In genomic region chr7:99459087-99459486, GRCh38 we compare ENCODE assay signal across 1 cellular context.
TF ChIP-seq lines count a peak whose summit lies in the region.

No MANE protein-coding gene starts in this region.

TF ChIP-seq in GM12878, 131 proteins besides CTCF, POLR2A, EP300 and RAD21:
- TF ChIP-seq HSF1 (IDR thresholded peaks at IDR 0.05; ENCODE audit: low read depth, low read length) (no peak), SREBF1 (IDR thresholded peaks at IDR 0.05; ENCODE audit: low read length) (no peak), CHD1 (IDR thresholded peaks at IDR 0.05; ENCODE audit: low read depth, low read length) (no peak), CEBPZ (IDR thresholded peaks at IDR 0.05; ENCODE audit: low read depth, low read length) (no peak), SRF (IDR thresholded peaks at IDR 0.05; ENCODE audit: low read depth in 2 of 2, low read length in 2 of 2) (no peak), CREM (IDR thresholded peaks at IDR 0.05; ENCODE audit: low read depth) (no peak), CREB1 (IDR thresholded peaks at IDR 0.05; ENCODE audit: low read depth) (no peak), LARP7 (IDR thresholded peaks at IDR 0.05) (no peak), EGR1 (IDR thresholded peaks at IDR 0.05; ENCODE audit: borderline replicate concordance in 1 of 2, low read depth in 2 of 2, low read length in 2 of 2) (no peak), JUND (IDR thresholded peaks at IDR 0.05; ENCODE audit: low read depth, low read length) (no peak), SP1 (IDR thresholded peaks at IDR 0.05; ENCODE audit: low read depth, low read length) (no peak), WRNIP1 (IDR thresholded peaks at IDR 0.05; ENCODE audit: borderline replicate concordance, low read depth, low read length) (no peak)
TF ChIP-seq in GM12878: peak in this region for 0.
